Comparison of ENCODE assay signal across 9 cellular contexts in genomic region chr11:289145-289705, GRCh38. TPM values are rescaled to one million over a fixed set of nuclear protein-coding genes. Genes with fewer than 3 reads are reported as not detected.
A peak's percentile ranks its signal among the peaks of the same experiment; 100 is the strongest.
DNase-seq lines count a peak whose midpoint lies in the region; ATAC-seq, FAIRE-seq and TF ChIP-seq lines count a peak whose summit lies in the region.
"Had no signal": no experiment of that assay in that cellular context is flagged by ENCODE, and none has a peak within 500 bp of the region (broad histone marks: within the 10 kb centered on the region; RNA-seq: fewer than 3 reads in every experiment).

No MANE protein-coding gene starts in this region.

- H3K4me1 Mint-ChIP-seq in T-helper 2 cell treated with Interferon-gamma antibody and Interleukin-4, amounts not matched to agents 5 μg/mL and 100 μg/mL, for 36 hours (ENCODE audit: low read depth), result peaks cover 16% of the 10 kb centered on the region

- no peak for TF ChIP-seq CTCF in fibroblast of lung (conservative IDR thresholded peaks at IDR 0.05 in 1 of 2, IDR thresholded peaks at IDR 0.05 in 1 of 2; ENCODE audit: low read depth in 1 of 2, low read length in 2 of 2)
- no peak for TF ChIP-seq CTCF in GM10266 (IDR thresholded peaks at IDR 0.05; ENCODE audit: control insufficient read depth, insufficient read depth, low read depth, missing control alignments)

- peaks cover 10% of the 10 kb centered on the region for H3K27me3 Mint-ChIP-seq in T-helper 2 cell treated with Interferon-gamma antibody and Interleukin-4, amounts not matched to agents 5 μg/mL and 100 μg/mL, for 36 hours (ENCODE audit: low read depth)

- H4K20me1 ChIP-seq in fibroblast of lung (ENCODE audit: control insufficient read depth, extremely low read depth, insufficient read depth, low read length), result no peaks in the 10 kb centered on the region

- no peak overlapping the region for H3K9ac ChIP-seq in fibroblast of lung (ENCODE audit: insufficient read depth, low read length)

- peaks cover 5% of the 10 kb centered on the region for H3K27me3 ChIP-seq in fibroblast of lung (ENCODE audit: control insufficient read depth, insufficient read depth, low read length)
- no peaks in the 10 kb centered on the region for H3K27me3 ChIP-seq in small intestine (ENCODE audit: control insufficient read depth in 2 of 2, insufficient read depth in 2 of 2, low read length in 2 of 2)

- no peaks in the 10 kb centered on the region for H3K79me2 ChIP-seq in fibroblast of lung (ENCODE audit: control insufficient read depth, insufficient read depth, low read length)

- WGBS in small intestine, 3 donors, result 0 to 11% (median 4%) methylated on average over 7 to 41 of the region's 42 CpGs

- H3K4me3 ChIP-seq in fibroblast of lung (replicated peaks in 1 of 4; ENCODE audit: control extremely low read depth in 1 of 4, insufficient read depth in 1 of 4, low read depth in 3 of 4, low read length in 4 of 4), result peak overlapping the region in 3 of 4 experiments; percentile 34 to 59 (median 34)
- peak overlapping the region; percentile 47 to 60 for H3K4me3 ChIP-seq in small intestine (ENCODE audit: low read depth in 1 of 2, low read length in 2 of 2)

- H3K4me3 Mint-ChIP-seq in T-helper 2 cell treated with Interferon-gamma antibody and Interleukin-4, amounts not matched to agents 5 μg/mL and 100 μg/mL, for 36 hours, result peak overlapping the region; percentile 65

- H3K4me2 ChIP-seq in fibroblast of lung (ENCODE audit: extremely low read depth, insufficient read depth, low read length), result peak overlapping the region; percentile 35

- H3K27ac ChIP-seq in fibroblast of lung (ENCODE audit: insufficient read depth, low read length), result no peak overlapping the region
- H3K27ac ChIP-seq in small intestine (ENCODE audit: low read depth in 1 of 2, low read length in 1 of 2), result peak overlapping the region; percentile 52 to 58

- no peaks in the 10 kb centered on the region for H3K9me3 Mint-ChIP-seq in T-helper 2 cell treated with Interferon-gamma antibody and Interleukin-4, amounts not matched to agents 5 μg/mL and 100 μg/mL, for 36 hours

- no peak for FAIRE-seq in small intestine (lab: Jason Lieb, UNC)
- FAIRE-seq: TTC549 had no signal

- peak overlapping the region; percentile 45 for H3K27ac Mint-ChIP-seq in T-helper 2 cell treated with Interferon-gamma antibody and Interleukin-4, amounts not matched to agents 5 μg/mL and 100 μg/mL, for 36 hours

- H2AFZ ChIP-seq in fibroblast of lung (ENCODE audit: low read length), result no peak overlapping the region

- H3K36me3 ChIP-seq in fibroblast of lung (ENCODE audit: control insufficient read depth, insufficient read depth, low read length) (no peaks in the 10 kb centered on the region), small intestine (ENCODE audit: control insufficient read depth in 2 of 2, insufficient read depth in 2 of 2, low read length in 2 of 2) (peaks cover 5 to 7% of the 10 kb centered on the region in 2 donors)

- no peak for DNase-seq in T-helper 2 cell treated with Interferon-gamma antibody and Interleukin-4, amounts not matched to agents 5 μg/mL and 100 μg/mL, for 36 hours (ENCODE audit: low spot score)
- no peak for DNase-seq in fibroblast of lung (ENCODE audit: low read depth in 2 of 2)
- peak; percentile 15 for DNase-seq in small intestine
- no peak for DNase-seq in GM10266 (ENCODE audit: extremely low spot score)
- DNase-seq in NCI-H1105 treated with DMSO at 0.1 percent for 48 hours (lab: John Stamatoyannopoulos, UW), result no peak
- no peak for DNase-seq in COLO829 (ENCODE audit: low spot score)

- peak; percentile 2 for ATAC-seq in GM19463 (IDR thresholded peaks at IDR 0.05; ENCODE audit: unreplicated experiment)
- no peak for ATAC-seq in GM21576 (IDR thresholded peaks at IDR 0.05; ENCODE audit: unreplicated experiment)

- H3K9me3 ChIP-seq in fibroblast of lung (ENCODE audit: control insufficient read depth, insufficient read depth, low read depth, low read length) (no peaks in the 10 kb centered on the region), small intestine (ENCODE audit: control insufficient read depth, low read depth) (no peaks in the 10 kb centered on the region)

- H3K4me1 ChIP-seq in fibroblast of lung (ENCODE audit: control insufficient read depth, extremely low read depth, insufficient read depth, low read length) (no peaks in the 10 kb centered on the region), small intestine (ENCODE audit: control insufficient read depth in 2 of 2, insufficient read depth in 1 of 2, low read depth in 1 of 2, low read length in 1 of 2) (peaks cover 0 to 4% of the 10 kb centered on the region in 2 donors)

- H3K36me3 Mint-ChIP-seq in T-helper 2 cell treated with Interferon-gamma antibody and Interleukin-4, amounts not matched to agents 5 μg/mL and 100 μg/mL, for 36 hours (ENCODE audit: low read depth), result peaks cover 8% of the 10 kb centered on the region

RNA-seq across cellular contexts. Expression of gene PGGHG, which starts 0.3 kb away (rescaled TPM):
- 8.4 and 8.5 TPM in 2 replicates for total RNA-seq in fibroblast of lung
- polyA plus RNA-seq in fibroblast of lung (3.1 and 4.6 TPM in 2 replicates), small intestine (100 to 1,000 TPM; 118 to 154 (median 127) TPM)
- 4.2 and 6.8 TPM in 2 replicates for polyA plus RNA-seq in fibroblast of lung (2012)
- 2.1 and 5.6 TPM in 2 replicates for polyA minus RNA-seq in fibroblast of lung (ENCODE audit: low replicate concordance)

RNA-seq across cellular contexts. Expression of gene IFITM5, which starts 10.1 kb away (rescaled TPM):
- 0.50 TPM in 1 of 2 replicates, not detected in the other for total RNA-seq in fibroblast of lung
- polyA plus RNA-seq in fibroblast of lung (not detected in 2 replicates), small intestine (not detected)
- not detected in 2 replicates for polyA plus RNA-seq in fibroblast of lung (2012)
- polyA minus RNA-seq in fibroblast of lung (ENCODE audit: low replicate concordance), result not detected in 2 replicates

RNA-seq across cellular contexts. Expression of gene NLRP6, which starts 11.0 kb away (rescaled TPM):
- not detected in 2 replicates for total RNA-seq in fibroblast of lung
- not detected in 2 replicates for polyA plus RNA-seq in fibroblast of lung
- not detected in 2 replicates for polyA plus RNA-seq in fibroblast of lung (2012)
- not detected in 2 replicates for polyA minus RNA-seq in fibroblast of lung (ENCODE audit: low replicate concordance)
- 10 to 100 TPM; 42.2 to 72.4 (median 45.0) TPM for polyA plus RNA-seq in small intestine

RNA-seq across cellular contexts. Expression of gene IFITM2, which starts 18.4 kb away (rescaled TPM):
- total RNA-seq in fibroblast of lung, result 51.2 and 96.8 TPM in 2 replicates
- polyA plus RNA-seq in fibroblast of lung (434 and 714 TPM in 2 replicates), small intestine (100 to 1,000 TPM in 1 of 3 donors, 10 to 100 TPM in 2; 21.7 to 490 (median 71.3) TPM)
- 815 and 1,567 TPM in 2 replicates for polyA plus RNA-seq in fibroblast of lung (2012)
- polyA minus RNA-seq in fibroblast of lung (ENCODE audit: low replicate concordance), result 887 and 1,750 TPM in 2 replicates

RNA-seq across cellular contexts. Expression of gene IFITM1, which starts 24.6 kb away (rescaled TPM):
- total RNA-seq in fibroblast of lung, result 21.1 and 41.6 TPM in 2 replicates
- polyA plus RNA-seq in fibroblast of lung (54.9 and 93.0 TPM in 2 replicates), small intestine (100 to 1,000 TPM in 1 of 3 donors, 10 to 100 TPM in 1, 1 to 10 TPM in 1; 8.9 to 520 (median 50.0) TPM)
- polyA plus RNA-seq in fibroblast of lung (2012), result 57.9 and 94.3 TPM in 2 replicates
- polyA minus RNA-seq in fibroblast of lung (ENCODE audit: low replicate concordance), result 219 and 381 TPM in 2 replicates

Comparison
In these comparisons a context has a peak if more than half of its experiments do, and no peak if none do; other contexts are left out.
1. RNA of gene PGGHG, which starts 0.3 kb away (polyA plus RNA-seq): 118 to 154 TPM in small intestine; 3.1 to 6.8 TPM in fibroblast of lung; every median in the first group is over 10 times any median in the second.
2. RNA of gene NLRP6, which starts 11.0 kb away (polyA plus RNA-seq): 42.2 to 72.4 TPM in small intestine; not detected in fibroblast of lung; every median in the first group is over 10 times any median in the second.